24 cellular contexts compared by ENCODE assay signal in genomic region chr3:147256739-147257138, GRCh38.
"Had no signal": no experiment of that assay in that cellular context is flagged by ENCODE, and none has a peak within 500 bp of the region (broad histone marks: within the 10 kb centered on the region; RNA-seq: fewer than 3 reads in every experiment).

No MANE protein-coding gene starts in this region.

- H3K36me3 ChIP-seq: esophagus muscularis mucosa, gastroesophageal sphincter, heart left ventricle, left lung, lower lobe of right lung had no signal

- H3K9me3 Mint-ChIP-seq: mesothelial cell of epicardium had no signal

- H3K27me3 ChIP-seq: esophagus muscularis mucosa, foreskin keratinocyte, gastroesophageal sphincter, heart left ventricle, hepatocyte, left lung had no signal

- H2AFZ ChIP-seq: hepatocyte had no signal

- H3K4me3 Mint-ChIP-seq: mesothelial cell of epicardium had no signal

- H3K27me3 Mint-ChIP-seq: naive B cell had no signal

- H3K36me3 Mint-ChIP-seq: mesothelial cell of epicardium, naive B cell had no signal

- H3K79me2 ChIP-seq: hepatocyte had no signal

- H3K4me1 ChIP-seq: esophagus muscularis mucosa, foreskin keratinocyte, gastroesophageal sphincter, heart left ventricle, left lung, lower lobe of right lung had no signal

- H3K27ac ChIP-seq: coronary artery, dorsolateral prefrontal cortex, esophagus muscularis mucosa, foreskin keratinocyte, gastroesophageal sphincter, heart left ventricle, hepatocyte, left lung, lower lobe of right lung had no signal

- DNase-seq: dermis blood vessel endothelial cell; dorsolateral prefrontal cortex; effector CD4-positive, alpha-beta T cell; effector memory CD4-positive, alpha-beta T cell; foreskin keratinocyte; heart left ventricle; hypothalamus; left cardiac atrium; left lung; left ventricle myocardium superior; lower lobe of right lung; mesenchymal stem cell; mucosa of descending colon; naive B cell had no signal

- H3K4me2 ChIP-seq: hepatocyte had no signal

- H3K27ac Mint-ChIP-seq: mesothelial cell of epicardium, naive B cell had no signal

- FAIRE-seq: colon, endothelial cell of umbilical vein, frontal cortex, islet of Langerhans, keratinocyte had no signal

- H3K4me3 ChIP-seq: coronary artery, dorsolateral prefrontal cortex, esophagus muscularis mucosa, gastroesophageal sphincter, heart left ventricle, hepatocyte, left lung, lower lobe of right lung, mucosa of descending colon had no signal

- H3K4me1 Mint-ChIP-seq: mesothelial cell of epicardium, naive B cell had no signal

- H3K9me3 ChIP-seq: esophagus muscularis mucosa, gastroesophageal sphincter, heart left ventricle, left lung, lower lobe of right lung, mucosa of descending colon had no signal
